In genomic region chr19:35507561-35507960, GRCh38 we compare ENCODE assay signal across 27 cellular contexts. TPM values are rescaled to one million over a fixed set of nuclear protein-coding genes. Genes with fewer than 3 reads are reported as not detected.
"Had no signal": no experiment of that assay in that cellular context is flagged by ENCODE, and none has a peak within 500 bp of the region (broad histone marks: within the 10 kb centered on the region; RNA-seq: fewer than 3 reads in every experiment).

No MANE protein-coding gene starts in this region.

- ATAC-seq: heart left ventricle; left colon; left ventricle myocardium superior; naive thymus-derived CD4-positive, alpha-beta T cell; psoas muscle; right lobe of liver had no signal

- H3K27ac Mint-ChIP-seq: naive thymus-derived CD4-positive, alpha-beta T cell; nephron progenitor cell had no signal

- H3K36me3 ChIP-seq: heart left ventricle, right lobe of liver, spleen had no signal

- H3K36me3 Mint-ChIP-seq: naive thymus-derived CD4-positive, alpha-beta T cell had no signal

- DNase-seq: effector CD4-positive, alpha-beta T cell; foreskin melanocyte; hypothalamus; immature natural killer cell; left colon; left ventricle myocardium superior; mesenchymal stem cell; naive thymus-derived CD4-positive, alpha-beta T cell; nephron progenitor cell; psoas muscle; retina; right lobe of liver; spleen; stimulated activated CD4-positive, alpha-beta T cell treated with anti-CD3 and anti-CD28 coated beads, Interleukin-15, amount 100 ng/mL, for 24 hours; stimulated activated CD4-positive, alpha-beta T cell treated with anti-CD3 and anti-CD28 coated beads, Interleukin-1b, Interleukin-23, amount 100 ng/mL, for 48 hours; stimulated activated naive CD4-positive, alpha-beta T cell treated with Interleukin-2 at 50 U/mL for 16 hours; trophoblast cell had no signal

- H3K4me3 Mint-ChIP-seq: naive thymus-derived CD4-positive, alpha-beta T cell had no signal

- H3K4me3 ChIP-seq: coronary artery, heart left ventricle, lung, psoas muscle, right lobe of liver, spleen had no signal

- H3K27ac ChIP-seq: coronary artery, heart left ventricle, psoas muscle, right lobe of liver, spleen had no signal

- H3K9me3 Mint-ChIP-seq: immature natural killer cell; naive thymus-derived CD4-positive, alpha-beta T cell; nephron progenitor cell had no signal

- H3K27me3 ChIP-seq: right lobe of liver had no signal

- H3K9me3 ChIP-seq: heart left ventricle, psoas muscle, right lobe of liver, spleen had no signal

RNA-seq across cellular contexts. Expression of gene DMKN, which starts 5.9 kb away (rescaled TPM):
- total RNA-seq: dermis microvascular lymphatic vessel endothelial cell, glomerular endothelial cell had no signal
- polyA plus RNA-seq: naive thymus-derived CD4-positive, alpha-beta T cell had no signal

RNA-seq across cellular contexts. Expression of gene KRTDAP, which starts 17.3 kb away (rescaled TPM):
- total RNA-seq: chondrocyte; dermis microvascular lymphatic vessel endothelial cell; glomerular endothelial cell; heart left ventricle; kidney epithelial cell; left colon; left ventricle myocardium superior; lung; naive thymus-derived CD4-positive, alpha-beta T cell; omental fat pad; psoas muscle; right lobe of liver; urinary bladder had no signal
- polyA plus RNA-seq: heart left ventricle; immature natural killer cell; naive thymus-derived CD4-positive, alpha-beta T cell; psoas muscle; spleen; urinary bladder had no signal

RNA-seq across cellular contexts. Expression of gene SBSN, which starts 20.6 kb away (rescaled TPM):
- total RNA-seq: dermis microvascular lymphatic vessel endothelial cell; glomerular endothelial cell; heart left ventricle; kidney epithelial cell; left colon; left ventricle myocardium superior; naive thymus-derived CD4-positive, alpha-beta T cell; psoas muscle; spleen; urinary bladder had no signal
- polyA plus RNA-seq: heart left ventricle; immature natural killer cell; naive thymus-derived CD4-positive, alpha-beta T cell had no signal

RNA-seq across cellular contexts. Expression of gene GAPDHS, which starts 25.7 kb away (rescaled TPM):
- total RNA-seq: chondrocyte; dermis microvascular lymphatic vessel endothelial cell; glomerular endothelial cell; heart left ventricle; kidney epithelial cell; left colon; left ventricle myocardium superior; lung; naive thymus-derived CD4-positive, alpha-beta T cell; omental fat pad; psoas muscle; right lobe of liver; urinary bladder had no signal
- polyA plus RNA-seq: esophagus; heart left ventricle; immature natural killer cell; lung; naive thymus-derived CD4-positive, alpha-beta T cell; psoas muscle; urinary bladder had no signal
